Comparison of ENCODE assay signal across 12 cellular contexts in genomic region chr11:9266132-9266736, GRCh38. TPM values are rescaled to one million over a fixed set of nuclear protein-coding genes. Genes with fewer than 3 reads are reported as not detected.
A peak's percentile ranks its signal among the peaks of the same experiment; 100 is the strongest.
DNase-seq lines count a peak whose midpoint lies in the region; ATAC-seq, FAIRE-seq and TF ChIP-seq lines count a peak whose summit lies in the region.
"Had no signal": no experiment of that assay in that cellular context is flagged by ENCODE, and none has a peak within 500 bp of the region (broad histone marks: within the 10 kb centered on the region; RNA-seq: fewer than 3 reads in every experiment).

No MANE protein-coding gene starts in this region.

- no peak overlapping the region for H4K5ac ChIP-seq in H1 (ENCODE audit: insufficient read length, low read depth, low read length)

- WGBS in H1 (ENCODE audit: extremely low coverage in 1 of 2, insufficient coverage in 1 of 2, insufficient read length in 1 of 2, insufficient replicate concordance in 2 of 2, low coverage in 1 of 2, low lambda C conversion rate in 2 of 2, missing lambda C conversion rate in 1 of 2), 2 experiments, result 87% methylated on average over 12 of the region's 13 CpGs; no CpG with 5 or more reads in 1 of the 2 experiments
- WGBS in neuronal stem cell (ENCODE audit: extremely low coverage in 2 of 2, insufficient read length in 2 of 2, insufficient replicate concordance in 1 of 2), 2 donors, result no CpG with 5 or more reads among the region's 13 CpGs

- H2BK12ac ChIP-seq in H1 (ENCODE audit: low read depth, low read length) (0 out of 2 replicates have a peak overlapping the region, but pooled peaks have one; percentile 52), neuronal stem cell (ENCODE audit: low read length) (no peak overlapping the region)

- H3K4ac ChIP-seq in H1 (replicated peaks; ENCODE audit: insufficient read length, low read depth, low read length) (no peak overlapping the region), neuronal stem cell (ENCODE audit: low read length) (no peak overlapping the region)

- TF ChIP-seq RAD21 in H1 (IDR thresholded peaks at IDR 0.05 in 1 of 2, conservative IDR thresholded peaks at IDR 0.05 in 1 of 2; ENCODE audit: low read depth in 2 of 2, low read length in 2 of 2), result no peak

- peak overlapping the region in 3 of 11 experiments; percentile 98 to 100 (median 99); a peak in 5 of 22 replicates for H3K9ac ChIP-seq in BLaER1 treated with 17β-estradiol and CSF1 and Interleukin-3, amounts not matched to agents 10 nM and 100 nM
- H3K9ac ChIP-seq in HUES6 (ENCODE audit: low read length) (peak overlapping the region; percentile 61), H1 (replicated peaks in 1 of 4; ENCODE audit: extremely low read depth in 1 of 4, low read depth in 3 of 4, low read length in 3 of 4) (no peak overlapping the region), neuronal stem cell (ENCODE audit: low read depth, low read length, poor library complexity) (no peak overlapping the region)

- H4K8ac ChIP-seq in H1 (ENCODE audit: extremely low read depth, insufficient read depth, low read length), result no peak overlapping the region
- no peak overlapping the region for H4K8ac ChIP-seq in neuronal stem cell (ENCODE audit: low read depth, low read length)

- POLR2A ChIA-PET in H1 (lab: Charles Lee; ENCODE audit: partially characterized antibody), result interaction anchor here (0.7 to 4.0 kb wide), 14 partner anchors 8 to 193 kb away, joined by 3 to 22 read pairs (median 4); partner anchors contain the start of genes IPO7 and ZNF143

- H3K4me2 ChIP-seq in BLaER1 treated with 17β-estradiol and CSF1 and Interleukin-3, amounts not matched to agents 10 nM and 100 nM, result peak overlapping the region; percentile 74 to 95 (median 85); a peak in 17 of 22 replicates
- H3K4me2 ChIP-seq in H1 (ENCODE audit: insufficient read depth in 1 of 2, low read depth in 2 of 2, low read length in 2 of 2) (peak overlapping the region; percentile 85 to 92), neuronal stem cell (ENCODE audit: insufficient read depth, low read length, poor library complexity, severe bottlenecking) (no peak overlapping the region)

- no peak overlapping the region for H3K14ac ChIP-seq in H1 (ENCODE audit: insufficient read length)
- no peak overlapping the region for H3K14ac ChIP-seq in neuronal stem cell (ENCODE audit: low read length)

- peak overlapping the region in 2 of 10 experiments; percentile 92 to 97; a peak in 3 of 20 replicates for H3K4me3 ChIP-seq in BLaER1 treated with 17β-estradiol and CSF1 and Interleukin-3, amounts not matched to agents 10 nM and 100 nM
- H3K4me3 ChIP-seq in HUES6 (ENCODE audit: low read depth, low read length) (peak overlapping the region; percentile 73), H1 (ENCODE audit: extremely low read depth in 1 of 4, insufficient read depth in 2 of 4, low read depth in 3 of 4, low read length in 4 of 4) (peak overlapping the region in 3 of 4 experiments; percentile 79 to 96 (median 96); a peak in 4 of 8 replicates), neuronal stem cell (ENCODE audit: low read length in 2 of 2) (no peak overlapping the region)

- H4K91ac ChIP-seq in H1 (replicated peaks; ENCODE audit: insufficient read length, low read length), result no peak overlapping the region
- H4K91ac ChIP-seq in neuronal stem cell (ENCODE audit: low read depth, low read length, poor library complexity), result no peak overlapping the region

- peaks cover 0 to 5% (median 0%) of the 10 kb centered on the region in 11 experiments; a peak in 3 of 22 replicates for H3K36me3 ChIP-seq in BLaER1 treated with 17β-estradiol and CSF1 and Interleukin-3, amounts not matched to agents 10 nM and 100 nM
- no peaks in the 10 kb centered on the region for H3K36me3 ChIP-seq in HUES6 (ENCODE audit: control insufficient read depth, insufficient read depth, low read length)
- H3K36me3 ChIP-seq in H1 (ENCODE audit: control insufficient read depth in 2 of 4, insufficient read depth in 4 of 4, low read length in 3 of 4), result no peaks in the 10 kb centered on the region
- H3K36me3 ChIP-seq in neuronal stem cell (replicated peaks in 1 of 2; ENCODE audit: control insufficient read depth in 2 of 2, insufficient read depth in 2 of 2, low read length in 2 of 2), result no peaks in the 10 kb centered on the region
- H3K36me3 ChIP-seq: gastroesophageal sphincter had no signal

- peaks cover 16% of the 10 kb centered on the region for H3K23me2 ChIP-seq in H1 (ENCODE audit: low read depth, low read length)

- H3K27me3 ChIP-seq in BLaER1 treated with 17β-estradiol and CSF1 and Interleukin-3, amounts not matched to agents 10 nM and 100 nM, result no peaks in the 10 kb centered on the region
- H3K27me3 ChIP-seq in HUES6 (ENCODE audit: control insufficient read depth, insufficient read depth, low read length) (no peaks in the 10 kb centered on the region), H1 (replicated peaks in 1 of 4; ENCODE audit: control insufficient read depth in 3 of 4, extremely low read depth in 1 of 4, insufficient read depth in 3 of 4, low read length in 3 of 4) (no peaks in the 10 kb centered on the region), neuronal stem cell (ENCODE audit: control insufficient read depth in 3 of 3, insufficient read depth in 3 of 3, low read depth in 1 of 3, low read length in 3 of 3) (no peaks in the 10 kb centered on the region)
- H3K27me3 ChIP-seq: gastroesophageal sphincter had no signal

- CTCF ChIA-PET in H1 (lab: Charles Lee; ENCODE audit: partially characterized antibody), result interaction anchor here (0.6 to 3.1 kb wide), 5 partner anchors 12 to 170 kb away, joined by 3 to 16 read pairs (median 3); no protein-coding TSS in a partner anchor

- TF ChIP-seq CTCF in H1 (IDR thresholded peaks at IDR 0.05; ENCODE audit: control extremely low read depth in 1 of 3, insufficient read depth in 1 of 3, low read depth in 1 of 3, low read length in 3 of 3), result no peak

- no peak for TF ChIP-seq POLR2A in H1 (IDR thresholded peaks at IDR 0.05; ENCODE audit: control extremely low read depth in 1 of 2, low read depth in 2 of 2, low read length in 2 of 2)

- peaks cover 12 to 28% (median 21%) of the 10 kb centered on the region in 11 experiments for H4K20me1 ChIP-seq in BLaER1 treated with 17β-estradiol and CSF1 and Interleukin-3, amounts not matched to agents 10 nM and 100 nM
- H4K20me1 ChIP-seq in H1 (replicated peaks in 1 of 2; ENCODE audit: control insufficient read depth in 1 of 2, insufficient read depth in 2 of 2, low read length in 2 of 2), result peaks cover 2 to 5% of the 10 kb centered on the region in 2 experiments

- H2BK20ac ChIP-seq in H1 (ENCODE audit: low read length), result no peak overlapping the region

- no peak for FAIRE-seq in H1 (lab: Jason Lieb, UNC)

- no peak overlapping the region for H3K56ac ChIP-seq in H1 (replicated peaks; ENCODE audit: insufficient read length, low read depth, low read length)

- H2AFZ ChIP-seq in H1 (ENCODE audit: low read length) (no peak overlapping the region), neuronal stem cell (ENCODE audit: low read length) (peak overlapping the region; percentile 97)

- H3K9me3 ChIP-seq in BLaER1 treated with 17β-estradiol and CSF1 and Interleukin-3, amounts not matched to agents 10 nM and 100 nM (replicated peaks in 1 of 11), result peaks cover 0 to 8% (median 0%) of the 10 kb centered on the region in 11 experiments; a peak in 5 of 22 replicates
- H3K9me3 ChIP-seq in HUES6 (ENCODE audit: control insufficient read depth, insufficient read depth, low read depth, low read length) (no peaks in the 10 kb centered on the region), H1 (ENCODE audit: insufficient read depth in 2 of 2, low read depth in 1 of 2, low read length in 1 of 2) (no peaks in the 10 kb centered on the region), neuronal stem cell (replicated peaks in 1 of 2; ENCODE audit: control insufficient read depth in 2 of 2, insufficient read depth in 1 of 2, low read depth in 1 of 2, low read length in 2 of 2) (no peaks in the 10 kb centered on the region)
- H3K9me3 ChIP-seq: gastroesophageal sphincter had no signal

- H2BK5ac ChIP-seq in H1 (ENCODE audit: low read depth, low read length), result peak overlapping the region; percentile 61; the same call in 1 of the 2 replicates
- no peak overlapping the region for H2BK5ac ChIP-seq in neuronal stem cell (ENCODE audit: low read length)

- H3K23ac ChIP-seq in H1 (ENCODE audit: insufficient read length), result no peak overlapping the region
- H3K23ac ChIP-seq in neuronal stem cell (ENCODE audit: low read depth, low read length, poor library complexity), result no peak overlapping the region

- DNase-seq in H1 (ENCODE audit: low read depth in 1 of 2, low spot score in 2 of 2) (no peak), neuronal stem cell (ENCODE audit: low spot score) (no peak), activated gamma-delta T cell (lab: John Stamatoyannopoulos, UW) (no peak), NCI-H1092 treated with DMSO at 0.1 percent for 48 hours (lab: John Stamatoyannopoulos, UW) (no peak), HK-2 (ENCODE audit: unreplicated experiment) (no peak)
- DNase-seq: DMS153, NCI-H524 treated with DMSO at 0.1 percent for 48 hours, T-helper 9 cell had no signal

- no peak for TF ChIP-seq EP300 in H1 (IDR thresholded peaks at IDR 0.05; ENCODE audit: borderline replicate concordance in 1 of 2, low read depth in 2 of 2, low read length in 2 of 2)

- H3K4me1 ChIP-seq in BLaER1 treated with 17β-estradiol and CSF1 and Interleukin-3, amounts not matched to agents 10 nM and 100 nM, result peaks cover 27 to 34% (median 28%) of the 10 kb centered on the region in 10 experiments
- H3K4me1 ChIP-seq in HUES6 (ENCODE audit: control insufficient read depth, insufficient read depth, low read length) (peaks cover 21% of the 10 kb centered on the region), H1 (replicated peaks in 1 of 4; ENCODE audit: control insufficient read depth in 3 of 4, insufficient read depth in 4 of 4, low read length in 3 of 4) (peaks cover 2 to 4% (median 3%) of the 10 kb centered on the region in 4 experiments; a peak in 3 of 7 replicates), neuronal stem cell (ENCODE audit: control insufficient read depth in 2 of 2, insufficient read depth in 1 of 2, low read depth in 1 of 2, low read length in 2 of 2) (peaks cover 4 to 6% of the 10 kb centered on the region in 2 donors)

- ATAC-seq in HG03025 (IDR thresholded peaks at IDR 0.05; ENCODE audit: low FRiP score, unreplicated experiment), result no peak

- H2BK15ac ChIP-seq in H1 (ENCODE audit: low read length) (no peak overlapping the region), neuronal stem cell (ENCODE audit: low read length) (no peak overlapping the region)

- no peak overlapping the region for H3K18ac ChIP-seq in H1 (ENCODE audit: extremely low read depth, low read length)
- H3K18ac ChIP-seq in neuronal stem cell (ENCODE audit: low read length), result no peak overlapping the region

- 0 out of 2 replicates have a peak overlapping the region, but pooled peaks have one; percentile 17 for H2AK5ac ChIP-seq in H1 (ENCODE audit: low read depth, low read length)
- H2AK5ac ChIP-seq in neuronal stem cell (ENCODE audit: low read depth, low read length), result no peak overlapping the region

- H3K79me1 ChIP-seq in H1 (ENCODE audit: low read depth, low read length) (no peaks in the 10 kb centered on the region; the same call in 1 of the 2 replicates), neuronal stem cell (ENCODE audit: low read depth, low read length) (no peaks in the 10 kb centered on the region)

- H3K27ac ChIP-seq in BLaER1 treated with 17β-estradiol and CSF1 and Interleukin-3, amounts not matched to agents 10 nM and 100 nM, result peak overlapping the region in 3 of 11 experiments; percentile 99 to 100 (median 100); a peak in 3 of 22 replicates
- H3K27ac ChIP-seq in HUES6 (ENCODE audit: low read depth, low read length) (no peak overlapping the region), H1 (ENCODE audit: low read depth, low read length) (no peak overlapping the region), neuronal stem cell (replicated peaks; ENCODE audit: low read length) (peak overlapping the region; percentile 14)

- H2BK120ac ChIP-seq in H1 (replicated peaks; ENCODE audit: low read depth, low read length), result no peak overlapping the region
- no peak overlapping the region for H2BK120ac ChIP-seq in neuronal stem cell (ENCODE audit: low read depth, low read length)

- H3K79me2 ChIP-seq in H1 (ENCODE audit: control insufficient read depth in 1 of 2, insufficient read depth in 2 of 2, low read length in 2 of 2), result peaks cover 7 to 31% of the 10 kb centered on the region in 2 experiments; a peak in 3 of 4 replicates

RNA-seq across cellular contexts. Expression of gene DENND5A, which starts 1.1 kb away (rescaled TPM):
- 65.7 and 69.2 TPM in 2 replicates for total RNA-seq in H1 (2021; fragmentation: NEBNext Ultra II Directional; extraction: Animal tissue kit (Norgen Biotek cat#: 25700))
- 139 and 141 TPM in 2 replicates for polyA plus RNA-seq in H1 (2011; rRNA removed)
- 123 TPM for polyA plus RNA-seq in H1 (2011; cell fraction: cytosol; rRNA removed)
- polyA plus RNA-seq in H1 (2011; cell fraction: nucleus; rRNA removed), result 203 TPM
- 58.2 to 75.3 TPM (median 62.3 TPM) in 4 replicates for polyA plus RNA-seq in H1 (2012, experiment 1 of 2)
- 10.3 TPM for polyA plus RNA-seq in H1 (2012, experiment 2 of 2)
- 34.2 TPM for polyA plus RNA-seq in H1 (2013, experiment 1 of 2)
- polyA plus RNA-seq in H1 (2013, experiment 2 of 2), result 33.9 TPM
- polyA minus RNA-seq in H1 (2011; rRNA and poly(A)+ RNA removed), result 417 and 473 TPM in 2 replicates
- 84.7 TPM for polyA minus RNA-seq in H1 (2011; cell fraction: cytosol; rRNA and poly(A)+ RNA removed)
- 195 TPM for polyA minus RNA-seq in H1 (2011; cell fraction: nucleus; rRNA and poly(A)+ RNA removed)
- 72.7 TPM for polyA plus RNA-seq in neuronal stem cell (2013, experiment 1 of 2)
- 73.8 TPM for polyA plus RNA-seq in neuronal stem cell (2013, experiment 2 of 2)

RNA-seq across cellular contexts. Expression of gene TMEM41B, which starts 48.2 kb away (rescaled TPM):
- 43.9 and 50.1 TPM in 2 replicates for total RNA-seq in H1 (2021; fragmentation: NEBNext Ultra II Directional; extraction: Animal tissue kit (Norgen Biotek cat#: 25700))
- polyA plus RNA-seq in H1 (2011; rRNA removed), result 16.5 and 24.3 TPM in 2 replicates
- polyA plus RNA-seq in H1 (2011; cell fraction: cytosol; rRNA removed), result 27.2 TPM
- polyA plus RNA-seq in H1 (2011; cell fraction: nucleus; rRNA removed), result 24.3 TPM
- polyA plus RNA-seq in H1 (2012, experiment 1 of 2), result 20.1 to 24.6 TPM (median 22.2 TPM) in 4 replicates
- 5.3 TPM for polyA plus RNA-seq in H1 (2012, experiment 2 of 2)
- 57.5 TPM for polyA plus RNA-seq in H1 (2013, experiment 1 of 2)
- polyA plus RNA-seq in H1 (2013, experiment 2 of 2), result 70.5 TPM
- polyA minus RNA-seq in H1 (2011; rRNA and poly(A)+ RNA removed), result 14.8 and 19.2 TPM in 2 replicates
- polyA minus RNA-seq in H1 (2011; cell fraction: cytosol; rRNA and poly(A)+ RNA removed), result 24.1 TPM
- polyA minus RNA-seq in H1 (2011; cell fraction: nucleus; rRNA and poly(A)+ RNA removed), result 30.6 TPM
- polyA plus RNA-seq in neuronal stem cell (2013, experiment 1 of 2), result 36.8 TPM
- polyA plus RNA-seq in neuronal stem cell (2013, experiment 2 of 2), result 38.9 TPM

Comparison
In these comparisons a context has a peak if more than half of its experiments do, and no peak if none do; other contexts are left out.
1. H3K4me3 ChIP-seq: peak in HUES6 (single experiment) and H1 (3 of 4); none in neuronal stem cell (0 of 2).